14 cellular contexts compared by ENCODE assay signal in genomic region chr22:23266780-23267179, GRCh38.
"Had no signal": no experiment of that assay in that cellular context is flagged by ENCODE, and none has a peak within 500 bp of the region (broad histone marks: within the 10 kb centered on the region; RNA-seq: fewer than 3 reads in every experiment).

No MANE protein-coding gene starts in this region.

- H3K9me3 Mint-ChIP-seq: activated CD4-positive, alpha-beta memory T cell treated with anti-CD3 and anti-CD28 coated beads for 36 hours; activated naive CD4-positive, alpha-beta T cell treated with anti-CD3 and anti-CD28 coated beads for 36 hours; activated T-helper 1 cell treated with anti-CD3 and anti-CD28 coated beads, Interleukin-12 subunit alpha, Interleukin-12 subunit beta, Interleukin-2, Interleukin-4 antibody, amounts not matched to agents 30 ng/mL and 10 ng/mL and 1 ng/mL, durations not matched to agents 14 hours and 24 hours and 36 hours had no signal

- H3K36me3 ChIP-seq: uterus had no signal

- H3K4me3 ChIP-seq: hepatocyte, right atrium auricular region, skin epidermis, uterus had no signal

- H3K4me2 ChIP-seq: hepatocyte had no signal

- H3K4me1 ChIP-seq: right atrium auricular region, uterus had no signal

- H3K79me2 ChIP-seq: hepatocyte had no signal

- H3K27ac Mint-ChIP-seq: activated CD4-positive, alpha-beta memory T cell treated with anti-CD3 and anti-CD28 coated beads for 36 hours; activated naive CD4-positive, alpha-beta T cell treated with anti-CD3 and anti-CD28 coated beads for 36 hours; activated T-helper 1 cell treated with anti-CD3 and anti-CD28 coated beads, Interleukin-12 subunit alpha, Interleukin-12 subunit beta, Interleukin-2, Interleukin-4 antibody, amounts not matched to agents 30 ng/mL and 10 ng/mL and 1 ng/mL, durations not matched to agents 14 hours and 24 hours and 36 hours had no signal

- H2AFZ ChIP-seq: hepatocyte had no signal

- H3K27ac ChIP-seq: epithelial cell of prostate, hepatocyte, right atrium auricular region, skin epidermis, uterus had no signal

- DNase-seq: activated CD4-positive, alpha-beta memory T cell treated with anti-CD3 and anti-CD28 coated beads for 36 hours; activated CD4-positive, alpha-beta T cell treated with anti-CD3 and anti-CD28 coated beads for 1 hour; activated CD8-positive, alpha-beta memory T cell treated with anti-CD3 and anti-CD28 coated beads, Interleukin-2, amount 50 U/mL, for 4 hours; activated naive CD4-positive, alpha-beta T cell treated with anti-CD3 and anti-CD28 coated beads for 36 hours; effector memory CD4-positive, alpha-beta T cell; kidney glomerular epithelial cell; stimulated activated CD4-positive, alpha-beta T cell treated with anti-CD3 and anti-CD28 coated beads, Interleukin-4, amount 100 ng/mL, for 4 hours; T-helper 9 cell; uterus had no signal

- H3K27me3 Mint-ChIP-seq: activated CD4-positive, alpha-beta memory T cell treated with anti-CD3 and anti-CD28 coated beads for 36 hours had no signal

- H3K4me3 Mint-ChIP-seq: activated CD4-positive, alpha-beta memory T cell treated with anti-CD3 and anti-CD28 coated beads for 36 hours; activated naive CD4-positive, alpha-beta T cell treated with anti-CD3 and anti-CD28 coated beads for 36 hours; activated T-helper 1 cell treated with anti-CD3 and anti-CD28 coated beads, Interleukin-12 subunit alpha, Interleukin-12 subunit beta, Interleukin-2, Interleukin-4 antibody, amounts not matched to agents 30 ng/mL and 10 ng/mL and 1 ng/mL, durations not matched to agents 14 hours and 24 hours and 36 hours had no signal

- H3K9me3 ChIP-seq: right atrium auricular region, uterus had no signal
